In genomic region chr6:19839788-19840187, GRCh38 we compare ENCODE assay signal across 13 cellular contexts. TPM values are rescaled to one million over a fixed set of nuclear protein-coding genes. Genes with fewer than 3 reads are reported as not detected.
A peak's percentile ranks its signal among the peaks of the same experiment; 100 is the strongest.
DNase-seq lines count a peak whose midpoint lies in the region; TF ChIP-seq lines count a peak whose summit lies in the region.
"Had no signal": no experiment of that assay in that cellular context is flagged by ENCODE, and none has a peak within 500 bp of the region (broad histone marks: within the 10 kb centered on the region; RNA-seq: fewer than 3 reads in every experiment).

No MANE protein-coding gene starts in this region.

- peaks cover 4% of the 10 kb centered on the region; the same call in 1 of the 2 replicates for H3K27me3 ChIP-seq in BLaER1
- H3K27me3 ChIP-seq in MG63, result no peaks in the 10 kb centered on the region
- H3K27me3 ChIP-seq in esophagus squamous epithelium, result peaks cover 0 to 26% (median 0%) of the 10 kb centered on the region in 4 donors

- no peaks in the 10 kb centered on the region for H3K9me3 Mint-ChIP-seq in osteocyte (ENCODE audit: unreplicated experiment)
- H3K9me3 Mint-ChIP-seq: CD8-positive, alpha-beta T cell had no signal

- H3K4me3 ChIP-seq in BLaER1 (peak overlapping the region; percentile 70; the same call in 1 of the 2 replicates), MG63 (peak overlapping the region; percentile 57), esophagus squamous epithelium (peak overlapping the region; percentile 69 to 92 (median 86))
- H3K4me3 ChIP-seq: GM12878 had no signal

- H4K20me1 ChIP-seq in BLaER1, result no peaks in the 10 kb centered on the region

- H3K27ac ChIP-seq in BLaER1 (peak overlapping the region; percentile 84), esophagus squamous epithelium (peak overlapping the region in 2 of 4 donors; percentile 93 to 96)
- H3K27ac ChIP-seq: adrenal gland had no signal

- H3K27me3 Mint-ChIP-seq in osteocyte (ENCODE audit: unreplicated experiment), result no peaks in the 10 kb centered on the region

- H3K9ac ChIP-seq in BLaER1, result no peak overlapping the region

- DNase-seq in MG63 (no peak), esophagus squamous epithelium (lab: John Stamatoyannopoulos, UW) (no peak), osteocyte (ENCODE audit: extremely low spot score, unreplicated experiment) (no peak), NCI-H82 (lab: John Stamatoyannopoulos, UW) (no peak), head of caudate nucleus (no peak), DMS153 treated with DMSO at 0.1 percent for 48 hours (lab: John Stamatoyannopoulos, UW; ENCODE audit: unreplicated experiment) (no peak)
- DNase-seq in effector CD8-positive, alpha-beta T cell (lab: John Stamatoyannopoulos, UW), result no peak
- DNase-seq: adrenal gland; CD8-positive, alpha-beta T cell; T-helper 17 cell had no signal

- WGBS in esophagus squamous epithelium, 2 donors, result 26 to 27% methylated on average over 1 of the region's 1 CpG

- peak overlapping the region; percentile 72 for H3K27ac Mint-ChIP-seq in osteocyte (ENCODE audit: unreplicated experiment)
- H3K27ac Mint-ChIP-seq: CD8-positive, alpha-beta T cell; T-helper 17 cell had no signal

- H3K4me1 ChIP-seq in BLaER1, result peaks cover 62% of the 10 kb centered on the region
- H3K4me1 ChIP-seq in esophagus squamous epithelium, result peaks cover 0 to 60% (median 0%) of the 10 kb centered on the region in 3 donors

- peak overlapping the region; percentile 75 for H3K4me3 Mint-ChIP-seq in osteocyte (ENCODE audit: unreplicated experiment)
- H3K4me3 Mint-ChIP-seq: CD8-positive, alpha-beta T cell had no signal

- peaks cover 12% of the 10 kb centered on the region for H3K36me3 Mint-ChIP-seq in osteocyte (ENCODE audit: unreplicated experiment)
- H3K36me3 Mint-ChIP-seq: CD8-positive, alpha-beta T cell had no signal

- H3K36me3 ChIP-seq in BLaER1 (no peaks in the 10 kb centered on the region), MG63 (no peaks in the 10 kb centered on the region), esophagus squamous epithelium (no peaks in the 10 kb centered on the region)
- H3K36me3 ChIP-seq: adrenal gland had no signal

- H3K9me3 ChIP-seq in BLaER1 (peaks cover 8% of the 10 kb centered on the region), MG63 (no peaks in the 10 kb centered on the region), esophagus squamous epithelium (no peaks in the 10 kb centered on the region)
- H3K9me3 ChIP-seq: adrenal gland had no signal

- peak overlapping the region; percentile 85 for H3K4me2 ChIP-seq in BLaER1

- H3K4me1 Mint-ChIP-seq in osteocyte (ENCODE audit: unreplicated experiment), result peaks cover 40% of the 10 kb centered on the region

- TF ChIP-seq CTCF in esophagus squamous epithelium (IDR thresholded peaks at IDR 0.05) (no peak), osteocyte (IDR thresholded peaks at IDR 0.05) (no peak)

- no peak for TF ChIP-seq POLR2A in esophagus squamous epithelium (IDR thresholded peaks at IDR 0.05)

- intact Hi-C loops in esophagus squamous epithelium (cut with DNase I) (no loop called here), head of caudate nucleus (cut with DNase I) (no loop called here)

RNA-seq across cellular contexts. Expression of gene ID4, which starts 2.6 kb away (rescaled TPM):
- total RNA-seq in MG63 (2014; rRNA removed; shearing (Covaris generic); ENCODE audit: low replicate concordance), result 2.0 and 3.1 TPM in 2 replicates
- total RNA-seq in esophagus squamous epithelium (10 to 100 TPM; 12.9 to 37.0 (median 22.6) TPM), osteocyte (42.5 and 46.8 TPM in 2 replicates)
- total RNA-seq: activated CD8-positive, alpha-beta memory T cell treated with anti-CD3 and anti-CD28 coated beads for 36 hours; CD8-positive, alpha-beta T cell; GM12878; T-helper 17 cell had no signal
